ENCODE assay signal across 8 cellular contexts in genomic region chrX:107659768-107660167, GRCh38. TPM values are rescaled to one million over a fixed set of nuclear protein-coding genes. Genes with fewer than 3 reads are reported as not detected.
DNase-seq lines count a peak whose midpoint lies in the region; ATAC-seq and TF ChIP-seq lines count a peak whose summit lies in the region.

No MANE protein-coding gene starts in this region.

- ATAC-seq in left lung (peak; percentile 31), GM19324 (IDR thresholded peaks at IDR 0.05; ENCODE audit: low FRiP score, unreplicated experiment) (no peak)

- peaks cover 0 to 7% of the 10 kb centered on the region in 2 donors for H3K4me1 ChIP-seq in left lung

- in situ Hi-C loops in GM13976 (cut with MboI; ENCODE audit: low sequenced_read_pairs, unreplicated experiment) = loop anchor here (10.0 kb wide), 1 partner anchor 115 kb away; the partner anchor contains the start of genes NCBP2L and TSC22D3
- in situ Hi-C loops in brain microvascular endothelial cell (cut with HindIII; ENCODE audit: low pct_ligation_motif_present, low sequenced_read_pairs) = no loop called here

- H3K4me3 ChIP-seq in brain microvascular endothelial cell (ENCODE audit: low read depth, low read length) (no peak overlapping the region), left lung (no peak overlapping the region)

- intact Hi-C loops in left lung (cut with DNase I) = loop anchor here in 1 of 2 donors (5.0 kb wide), 1 partner anchor 118 kb away; the partner anchor contains the start of genes NCBP2L and TSC22D3

- H3K9me3 ChIP-seq in left lung = no peaks in the 10 kb centered on the region

- TF ChIP-seq CTCF in AG09319 (IDR thresholded peaks at IDR 0.05; ENCODE audit: low read depth, low read length) = peak; percentile 81
- peak; percentile 55 for TF ChIP-seq CTCF in GM13976 (IDR thresholded peaks at IDR 0.05; ENCODE audit: borderline replicate concordance, control extremely low read depth, extremely low read depth, insufficient read depth, missing control alignments)
- TF ChIP-seq CTCF in brain microvascular endothelial cell (IDR thresholded peaks at IDR 0.05; ENCODE audit: low read depth, low read length, missing control alignments) = peak; percentile 79
- peak; percentile 34 to 58 for TF ChIP-seq CTCF in left lung (IDR thresholded peaks at IDR 0.05)

- H3K27me3 ChIP-seq in brain microvascular endothelial cell (replicated peaks) = no peaks in the 10 kb centered on the region
- H3K27me3 ChIP-seq in left lung = no peaks in the 10 kb centered on the region

- no peaks in the 10 kb centered on the region for H3K36me3 ChIP-seq in brain microvascular endothelial cell (replicated peaks)
- no peaks in the 10 kb centered on the region for H3K36me3 ChIP-seq in left lung

- no peak overlapping the region for H3K27ac ChIP-seq in brain microvascular endothelial cell
- no peak overlapping the region for H3K27ac ChIP-seq in left lung

- no peak for DNase-seq in AG09319 (ENCODE audit: extremely low read depth, low read depth)
- DNase-seq in GM13976 (ENCODE audit: low spot score) = peak; percentile 38
- DNase-seq in NCI-H2196 treated with DMSO at 0.1 percent for 48 hours (lab: John Stamatoyannopoulos, UW; ENCODE audit: unreplicated experiment) = peak; percentile 3
- DNase-seq in brain microvascular endothelial cell = peak; percentile 33
- no peak for DNase-seq in left lung
- no peak for DNase-seq in HK-2 (ENCODE audit: unreplicated experiment)
- no peak for DNase-seq in epidermal melanocyte (ENCODE audit: insufficient read length, low spot score)

RNA-seq across cellular contexts. Expression of gene PRPS1, which starts 31.5 kb away (rescaled TPM):
- total RNA-seq in left lung = 10 to 100 TPM; 29.4 to 36.2 TPM

Comparison
In these comparisons a context has a peak if more than half of its experiments do, and no peak if none do; other contexts are left out.
1. DNase-seq: peak in GM13976 (single experiment), NCI-H2196 treated with DMSO at 0.1 percent for 48 hours (single experiment) and brain microvascular endothelial cell (single experiment); none in AG09319 (single experiment), left lung (0 of 2), HK-2 (single experiment) and epidermal melanocyte (single experiment).
2. Peak in every context shown above with its lines, with median percentiles within 50 percentile points of each other: CTCF ChIP-seq.